Comparison of ENCODE assay signal across 18 cellular contexts in the genomic region with DNA sequence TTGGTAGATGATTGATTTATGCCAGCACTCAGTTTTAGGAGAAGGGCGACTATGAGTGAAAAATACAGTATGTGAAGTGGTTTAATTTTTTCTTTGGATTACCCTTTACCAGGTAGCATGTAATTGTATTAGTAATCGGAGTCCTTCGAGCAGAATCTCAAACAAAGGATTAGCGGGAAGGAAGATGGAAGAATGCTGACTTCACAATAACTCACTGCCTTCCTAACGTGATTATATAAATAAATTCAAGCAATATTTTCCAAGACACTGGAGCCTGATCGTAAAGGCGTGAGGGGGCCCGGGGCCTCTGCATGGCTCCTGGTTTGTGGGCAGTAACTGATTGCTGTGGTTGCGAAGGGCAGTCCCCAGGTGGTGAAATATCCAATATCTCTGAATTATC.
DNase-seq lines count a peak whose midpoint lies in the region; ATAC-seq and TF ChIP-seq lines count a peak whose summit lies in the region.
"Had no signal": no experiment of that assay in that cellular context is flagged by ENCODE, and none has a peak within 500 bp of the region (broad histone marks: within the 10 kb centered on the region; RNA-seq: fewer than 3 reads in every experiment).

No MANE protein-coding gene starts in this region.

- peaks cover 18% of the 10 kb centered on the region for H3K4me1 Mint-ChIP-seq in GM23338
- H3K4me1 Mint-ChIP-seq in endodermal cell, result peaks cover 9% of the 10 kb centered on the region
- peaks cover 68% of the 10 kb centered on the region for H3K4me1 Mint-ChIP-seq in neural progenitor cell
- no peaks in the 10 kb centered on the region for H3K4me1 Mint-ChIP-seq in activated T-helper 2 cell treated with anti-CD3 and anti-CD28 coated beads, Interferon-gamma antibody, Interleukin-2, Interleukin-4, amounts not matched to agents 10 μg/mL and 5 μg/mL and 100 μg/mL, durations not matched to agents 14 hours and 24 hours and 36 hours (ENCODE audit: low read depth)
- no peaks in the 10 kb centered on the region for H3K4me1 Mint-ChIP-seq in activated CD4-positive, alpha-beta memory T cell treated with anti-CD3 and anti-CD28 coated beads, Interleukin-2, amount 10 ng/mL, durations not matched to agents 7 days and 5 days
- H3K4me1 Mint-ChIP-seq: CD4-positive, alpha-beta memory T cell had no signal

- ATAC-seq in GM23338, result no peak
- ATAC-seq: HCT116 had no signal

- DNase-seq in NCI-H82 (lab: John Stamatoyannopoulos, UW) (peak; percentile 37), NCI-H82 treated with DMSO at 0.1 percent for 48 hours (lab: John Stamatoyannopoulos, UW; ENCODE audit: unreplicated experiment) (no peak), GM23338 (ENCODE audit: low spot score) (no peak), endodermal cell (no peak), neural progenitor cell (ENCODE audit: low spot score) (no peak)
- no peak for DNase-seq in activated T-helper 2 cell treated with anti-CD3 and anti-CD28 coated beads, Interferon-gamma antibody, Interleukin-2, Interleukin-4, amounts not matched to agents 10 μg/mL and 5 μg/mL and 100 μg/mL, durations not matched to agents 14 hours and 24 hours and 36 hours (ENCODE audit: low spot score)
- DNase-seq in activated CD4-positive, alpha-beta memory T cell treated with anti-CD3 and anti-CD28 coated beads, Interleukin-2, amount 10 ng/mL, durations not matched to agents 7 days and 5 days, result no peak
- DNase-seq: 8988T; C1 segment of cervical spinal cord; Calu3; CD4-positive, alpha-beta memory T cell; COR-L47; DMS53; DMS79 treated with DMSO at 0.1 percent for 48 hours; GF-D8; GM23248; H9 had no signal

- POLR2A ChIA-PET in activated CD4-positive, alpha-beta memory T cell treated with anti-CD3 and anti-CD28 coated beads, Interleukin-2, amount 10 ng/mL, durations not matched to agents 7 days and 5 days (lab: Charles Lee), result no interaction called here

- H3K4me3 ChIP-seq in GM23338 (no peak overlapping the region), endodermal cell (ENCODE audit: low read length) (no peak overlapping the region), neural progenitor cell (no peak overlapping the region)
- H3K4me3 ChIP-seq: GM23248 had no signal

- no peak overlapping the region for H3K27ac Mint-ChIP-seq in GM23338
- no peak overlapping the region for H3K27ac Mint-ChIP-seq in endodermal cell
- peak overlapping the region; percentile 90 for H3K27ac Mint-ChIP-seq in neural progenitor cell
- H3K27ac Mint-ChIP-seq in activated T-helper 2 cell treated with anti-CD3 and anti-CD28 coated beads, Interferon-gamma antibody, Interleukin-2, Interleukin-4, amounts not matched to agents 10 μg/mL and 5 μg/mL and 100 μg/mL, durations not matched to agents 14 hours and 24 hours and 36 hours, result no peak overlapping the region
- no peak overlapping the region for H3K27ac Mint-ChIP-seq in activated CD4-positive, alpha-beta memory T cell treated with anti-CD3 and anti-CD28 coated beads, Interleukin-2, amount 10 ng/mL, durations not matched to agents 7 days and 5 days
- H3K27ac Mint-ChIP-seq: CD4-positive, alpha-beta memory T cell; H9 had no signal

- H2AFZ ChIP-seq in GM23338 (0 out of 2 replicates have a peak overlapping the region, but pooled peaks have one; percentile 23), neural progenitor cell (replicated peaks) (no peak overlapping the region)
- H2AFZ ChIP-seq: GM23248 had no signal

- H3K9me2 ChIP-seq in GM23338 (ENCODE audit: insufficient read depth), result peaks cover 7% of the 10 kb centered on the region; the same call in 1 of the 2 replicates

- no peak overlapping the region for H3K27ac ChIP-seq in GM23338 (ENCODE audit: low read depth)
- peak overlapping the region; percentile 42 for H3K27ac ChIP-seq in endodermal cell (ENCODE audit: low read depth, low read length)
- no peak overlapping the region for H3K27ac ChIP-seq in neural progenitor cell
- H3K27ac ChIP-seq: GM23248 had no signal

- TF ChIP-seq CTCF in GM23338 (conservative IDR thresholded peaks at IDR 0.05; ENCODE audit: low read depth in 2 of 2) (no peak), endodermal cell (conservative IDR thresholded peaks at IDR 0.05) (no peak), neural progenitor cell (IDR thresholded peaks at IDR 0.05) (no peak)

- H3K4me1 ChIP-seq in GM23338 (ENCODE audit: insufficient read depth), result 0 out of 2 replicates have a peak, but pooled peaks cover 4% of the 10 kb centered on the region
- peaks cover 11% of the 10 kb centered on the region for H3K4me1 ChIP-seq in endodermal cell (ENCODE audit: control insufficient read depth, insufficient read depth, low read length)
- peaks cover 27% of the 10 kb centered on the region for H3K4me1 ChIP-seq in neural progenitor cell

- H3K27me3 Mint-ChIP-seq in GM23338 (ENCODE audit: insufficient read depth, low read depth, poor library complexity) (peaks cover 4% of the 10 kb centered on the region), endodermal cell (ENCODE audit: insufficient read depth) (no peaks in the 10 kb centered on the region), neural progenitor cell (ENCODE audit: insufficient read depth, low read depth) (peaks cover 5% of the 10 kb centered on the region)
- no peaks in the 10 kb centered on the region for H3K27me3 Mint-ChIP-seq in activated T-helper 2 cell treated with anti-CD3 and anti-CD28 coated beads, Interferon-gamma antibody, Interleukin-2, Interleukin-4, amounts not matched to agents 10 μg/mL and 5 μg/mL and 100 μg/mL, durations not matched to agents 14 hours and 24 hours and 36 hours (ENCODE audit: low read depth)
- H3K27me3 Mint-ChIP-seq in activated CD4-positive, alpha-beta memory T cell treated with anti-CD3 and anti-CD28 coated beads, Interleukin-2, amount 10 ng/mL, durations not matched to agents 7 days and 5 days, result no peaks in the 10 kb centered on the region
- H3K27me3 Mint-ChIP-seq: CD4-positive, alpha-beta memory T cell had no signal

- H3K9me3 Mint-ChIP-seq in GM23338 (no peaks in the 10 kb centered on the region), endodermal cell (no peaks in the 10 kb centered on the region), neural progenitor cell (no peaks in the 10 kb centered on the region)
- no peaks in the 10 kb centered on the region for H3K9me3 Mint-ChIP-seq in activated T-helper 2 cell treated with anti-CD3 and anti-CD28 coated beads, Interferon-gamma antibody, Interleukin-2, Interleukin-4, amounts not matched to agents 10 μg/mL and 5 μg/mL and 100 μg/mL, durations not matched to agents 14 hours and 24 hours and 36 hours
- peaks cover 8% of the 10 kb centered on the region for H3K9me3 Mint-ChIP-seq in activated CD4-positive, alpha-beta memory T cell treated with anti-CD3 and anti-CD28 coated beads, Interleukin-2, amount 10 ng/mL, durations not matched to agents 7 days and 5 days
- H3K9me3 Mint-ChIP-seq: H9 had no signal

- H3K79me2 ChIP-seq in GM23338 (replicated peaks; ENCODE audit: insufficient read depth) (no peaks in the 10 kb centered on the region), neural progenitor cell (ENCODE audit: low read depth) (no peaks in the 10 kb centered on the region)

- 92 to 100% methylated on average over 4 to 9 of the region's 9 CpGs for WGBS in endodermal cell (ENCODE audit: insufficient coverage in 1 of 2, insufficient read length in 1 of 2), 2 experiments

- H3K36me3 Mint-ChIP-seq in GM23338 (ENCODE audit: low read depth) (no peaks in the 10 kb centered on the region), endodermal cell (ENCODE audit: low read depth) (no peaks in the 10 kb centered on the region), neural progenitor cell (no peaks in the 10 kb centered on the region)
- no peaks in the 10 kb centered on the region for H3K36me3 Mint-ChIP-seq in activated T-helper 2 cell treated with anti-CD3 and anti-CD28 coated beads, Interferon-gamma antibody, Interleukin-2, Interleukin-4, amounts not matched to agents 10 μg/mL and 5 μg/mL and 100 μg/mL, durations not matched to agents 14 hours and 24 hours and 36 hours (ENCODE audit: low read depth)
- H3K36me3 Mint-ChIP-seq in activated CD4-positive, alpha-beta memory T cell treated with anti-CD3 and anti-CD28 coated beads, Interleukin-2, amount 10 ng/mL, durations not matched to agents 7 days and 5 days (ENCODE audit: low read depth), result no peaks in the 10 kb centered on the region
- H3K36me3 Mint-ChIP-seq: CD4-positive, alpha-beta memory T cell had no signal

- H3K4me3 Mint-ChIP-seq in GM23338, result no peak overlapping the region
- no peak overlapping the region for H3K4me3 Mint-ChIP-seq in endodermal cell
- H3K4me3 Mint-ChIP-seq in neural progenitor cell, result peak overlapping the region; percentile 6
- no peak overlapping the region for H3K4me3 Mint-ChIP-seq in activated T-helper 2 cell treated with anti-CD3 and anti-CD28 coated beads, Interferon-gamma antibody, Interleukin-2, Interleukin-4, amounts not matched to agents 10 μg/mL and 5 μg/mL and 100 μg/mL, durations not matched to agents 14 hours and 24 hours and 36 hours (ENCODE audit: low read depth)
- no peak overlapping the region for H3K4me3 Mint-ChIP-seq in activated CD4-positive, alpha-beta memory T cell treated with anti-CD3 and anti-CD28 coated beads, Interleukin-2, amount 10 ng/mL, durations not matched to agents 7 days and 5 days
- H3K4me3 Mint-ChIP-seq: H9 had no signal

- H3K9me3 ChIP-seq in endodermal cell (ENCODE audit: control insufficient read depth, low read length) (no peaks in the 10 kb centered on the region), neural progenitor cell (ENCODE audit: low read depth) (no peaks in the 10 kb centered on the region)

- H4K20me1 ChIP-seq in GM23338 (replicated peaks; ENCODE audit: insufficient read depth) (no peaks in the 10 kb centered on the region), neural progenitor cell (ENCODE audit: low read depth) (peaks cover 12% of the 10 kb centered on the region)

- H3K4me2 ChIP-seq in GM23338 (no peak overlapping the region), neural progenitor cell (peak overlapping the region; percentile 21)

- CTCF ChIA-PET in activated CD4-positive, alpha-beta memory T cell treated with anti-CD3 and anti-CD28 coated beads, Interleukin-2, amount 10 ng/mL, durations not matched to agents 7 days and 5 days (lab: Charles Lee), result no interaction called here

- H3F3A ChIP-seq in GM23338 (replicated peaks; ENCODE audit: low read depth) (no peaks in the 10 kb centered on the region), neural progenitor cell (ENCODE audit: low read depth) (peaks cover 18% of the 10 kb centered on the region)

- H3K9ac ChIP-seq in endodermal cell (ENCODE audit: extremely low read depth, low read length, poor library complexity, severe bottlenecking) (no peak overlapping the region), neural progenitor cell (no peak overlapping the region)
- H3K9ac ChIP-seq: GM23248 had no signal

- H3K36me3 ChIP-seq in GM23338 (ENCODE audit: insufficient read depth) (no peaks in the 10 kb centered on the region), endodermal cell (ENCODE audit: control insufficient read depth, insufficient read depth, low read length) (no peaks in the 10 kb centered on the region), neural progenitor cell (no peaks in the 10 kb centered on the region)

- H3K27me3 ChIP-seq in GM23338 (ENCODE audit: insufficient read depth), result no peaks in the 10 kb centered on the region
- H3K27me3 ChIP-seq in endodermal cell (ENCODE audit: control insufficient read depth, insufficient read depth, low read length, poor library complexity, severe bottlenecking), result no peaks in the 10 kb centered on the region
- H3K27me3 ChIP-seq in neural progenitor cell, result no peaks in the 10 kb centered on the region

- intact Hi-C loops in activated T-helper 2 cell treated with anti-CD3 and anti-CD28 coated beads, Interferon-gamma antibody, Interleukin-2, Interleukin-4, amounts not matched to agents 10 μg/mL and 5 μg/mL and 100 μg/mL, durations not matched to agents 14 hours and 24 hours and 36 hours (cut with micrococcal nuclease), result no loop called here
